Comparison of ENCODE assay signal across 9 cellular contexts in genomic region chr9:94945191-94946144, GRCh38.
DNase-seq lines count a peak whose midpoint lies in the region; ATAC-seq and TF ChIP-seq lines count a peak whose summit lies in the region.
"Had no signal": no experiment of that assay in that cellular context is flagged by ENCODE, and none has a peak within 500 bp of the region (broad histone marks: within the 10 kb centered on the region; RNA-seq: fewer than 3 reads in every experiment).

No MANE protein-coding gene starts in this region.

- H3K27me3 ChIP-seq in WERI-Rb-1 (ENCODE audit: insufficient read depth, low read depth, severe bottlenecking): no peaks in the 10 kb centered on the region

- H3K9me3 Mint-ChIP-seq in activated CD4-positive, alpha-beta T cell treated with anti-CD3 and anti-CD28 coated beads for 36 hours (ENCODE audit: low read depth): no peaks in the 10 kb centered on the region

- peak; percentile 78 for DNase-seq in GM04503 (ENCODE audit: low read depth)
- peak; percentile 72 for DNase-seq in WERI-Rb-1
- peak in 33 of 42 donors; percentile 26 to 89 (median 56) for DNase-seq in head of caudate nucleus
- peak; percentile 70 for DNase-seq in sciatic nerve (ENCODE audit: low spot score)
- DNase-seq in activated CD4-positive, alpha-beta T cell treated with anti-CD3 and anti-CD28 coated beads for 36 hours: no peak
- no peak for DNase-seq in activated T-cell treated with anti-CD3 and anti-CD28 coated beads for 4 hours
- DNase-seq: NCI-H187 treated with DMSO at 0.1 percent for 48 hours had no signal

- H3K4me3 ChIP-seq in WERI-Rb-1 (ENCODE audit: low read depth, low read length): no peak overlapping the region

- H3K27ac ChIP-seq in WERI-Rb-1: peak overlapping the region; percentile 39

- CTCF ChIA-PET in activated CD4-positive, alpha-beta T cell treated with anti-CD3 and anti-CD28 coated beads for 36 hours (lab: Charles Lee): no interaction called here

- H3K4me3 Mint-ChIP-seq in activated CD4-positive, alpha-beta T cell treated with anti-CD3 and anti-CD28 coated beads for 36 hours: no peak overlapping the region

- peak; percentile 86 for ATAC-seq in sciatic nerve
- no peak for ATAC-seq in HG03196 (IDR thresholded peaks at IDR 0.05; ENCODE audit: unreplicated experiment)
- no peak for ATAC-seq in activated CD4-positive, alpha-beta T cell treated with anti-CD3 and anti-CD28 coated beads for 36 hours
- ATAC-seq in HG02588 (IDR thresholded peaks at IDR 0.05; ENCODE audit: unreplicated experiment): no peak

- POLR2A ChIA-PET in activated CD4-positive, alpha-beta T cell treated with anti-CD3 and anti-CD28 coated beads for 36 hours (lab: Charles Lee): no interaction called here

- no peaks in the 10 kb centered on the region for H3K36me3 ChIP-seq in WERI-Rb-1

- peaks cover 13% of the 10 kb centered on the region for H3K4me1 Mint-ChIP-seq in activated CD4-positive, alpha-beta T cell treated with anti-CD3 and anti-CD28 coated beads for 36 hours

- H3K27ac Mint-ChIP-seq in activated CD4-positive, alpha-beta T cell treated with anti-CD3 and anti-CD28 coated beads for 36 hours: no peak overlapping the region

- no peak for TF ChIP-seq CTCF in WERI-Rb-1 (IDR thresholded peaks at IDR 0.05; ENCODE audit: low read depth, low read length)

- H3K9me3 ChIP-seq in WERI-Rb-1 (ENCODE audit: severe bottlenecking): no peaks in the 10 kb centered on the region

- H3K27me3 Mint-ChIP-seq in activated CD4-positive, alpha-beta T cell treated with anti-CD3 and anti-CD28 coated beads for 36 hours: no peaks in the 10 kb centered on the region

- H3K36me3 Mint-ChIP-seq in activated CD4-positive, alpha-beta T cell treated with anti-CD3 and anti-CD28 coated beads for 36 hours (ENCODE audit: low read depth): no peaks in the 10 kb centered on the region

- intact Hi-C loops in head of caudate nucleus (cut with DNase I) (no loop called here), sciatic nerve (cut with DNase I) (no loop called here)
- intact Hi-C loops in activated CD4-positive, alpha-beta T cell treated with anti-CD3 and anti-CD28 coated beads for 36 hours (cut with DNase I, micrococcal nuclease): no loop called here

Comparison
In these comparisons a context has a peak if more than half of its experiments do, and no peak if none do; other contexts are left out.
1. DNase-seq: peak in GM04503 (single experiment), WERI-Rb-1 (single experiment), head of caudate nucleus (33 of 42) and sciatic nerve (single experiment); none in activated CD4-positive, alpha-beta T cell treated with anti-CD3 and anti-CD28 coated beads for 36 hours (single experiment) and activated T-cell treated with anti-CD3 and anti-CD28 coated beads for 4 hours (single experiment).